1 cellular context compared by ENCODE assay signal in genomic region chr2:74653985-74654882, GRCh38.
TF ChIP-seq lines count a peak whose summit lies in the region.

Gene SEMA4F, plus strand, starts transcription at chr2:74654247. Its CDS starts 130 bp downstream, at chr2:74654377.

TF ChIP-seq in HepG2, 621 proteins besides CTCF, POLR2A, EP300 and RAD21 (continued from another document):
- no peak for TF ChIP-seq ZBTB40 (IDR thresholded peaks at IDR 0.05)
- peak; percentile 36; the same call in 1 of the 2 replicates for TF ChIP-seq ZBTB40 (CRISPR knock-in tag; IDR thresholded peaks at IDR 0.05)
- TF ChIP-seq SAFB2 (CRISPR knock-in tag; IDR thresholded peaks at IDR 0.05; ENCODE audit: borderline replicate concordance, low read depth), result 0 out of 2 replicates have a peak, but pooled peaks have one; percentile 75
- no peak for TF ChIP-seq HNF1A (IDR thresholded peaks at IDR 0.05; ENCODE audit: low read depth)
- peak; percentile 18; the same call in 1 of the 2 replicates for TF ChIP-seq HNF1A (CRISPR knock-in tag; IDR thresholded peaks at IDR 0.05; ENCODE audit: borderline replicate concordance)
- TF ChIP-seq ELF1 (CRISPR knock-in tag; IDR thresholded peaks at IDR 0.05), result peak; percentile 27; the same call in 1 of the 2 replicates
- TF ChIP-seq REXO4 (CRISPR knock-in tag; IDR thresholded peaks at IDR 0.05; ENCODE audit: borderline replicate concordance), result peak; percentile 38; the same call in 1 of the 2 replicates
- peak; percentile 84 for TF ChIP-seq GATA4 (IDR thresholded peaks at IDR 0.05; ENCODE audit: borderline replicate concordance, low read depth)
- TF ChIP-seq MEF2D (CRISPR knock-in tag; IDR thresholded peaks at IDR 0.05), result 0 out of 2 replicates have a peak, but pooled peaks have one; percentile 29
- TF ChIP-seq AGO2 (optimal IDR thresholded peaks at IDR 0.05; ENCODE audit: low read depth, low read length), result peak; percentile 41
- peak; percentile 75; the same call in 1 of the 2 replicates for TF ChIP-seq ZNF770 (CRISPR knock-in tag; IDR thresholded peaks at IDR 0.05)
- peak; percentile 63 for TF ChIP-seq RBM39 (IDR thresholded peaks at IDR 0.05; ENCODE audit: low read depth, low read length, poor library complexity, severe bottlenecking)
- no peak for TF ChIP-seq FOSL2 (CRISPR knock-in tag; IDR thresholded peaks at IDR 0.05)
- TF ChIP-seq SOX5 (CRISPR knock-in tag; IDR thresholded peaks at IDR 0.05; ENCODE audit: borderline replicate concordance), result 0 out of 2 replicates have a peak, but pooled peaks have one; percentile 7
- 0 out of 2 replicates have a peak, but pooled peaks have one; percentile 13 for TF ChIP-seq ZNF256 (CRISPR knock-in tag; conservative IDR thresholded peaks at IDR 0.05)
- peak; percentile 30; the same call in 1 of the 2 replicates for TF ChIP-seq ZBTB26 (CRISPR knock-in tag; IDR thresholded peaks at IDR 0.05; ENCODE audit: borderline replicate concordance)
- 0 out of 2 replicates have a peak, but pooled peaks have one; percentile 17 for TF ChIP-seq RCOR2 (CRISPR knock-in tag; IDR thresholded peaks at IDR 0.05)
- peak; percentile 66; the same call in 1 of the 2 replicates for TF ChIP-seq ZNF772 (CRISPR knock-in tag; IDR thresholded peaks at IDR 0.05)
- TF ChIP-seq PHF21A (CRISPR knock-in tag; IDR thresholded peaks at IDR 0.05), result peak; percentile 29; the same call in 1 of the 2 replicates
- peak; percentile 24; the same call in 1 of the 2 replicates for TF ChIP-seq ZBTB39 (CRISPR knock-in tag; IDR thresholded peaks at IDR 0.05)
- peak; percentile 58; the same call in 1 of the 2 replicates for TF ChIP-seq HOMEZ (CRISPR knock-in tag; IDR thresholded peaks at IDR 0.05; ENCODE audit: low read depth)
- TF ChIP-seq ZSCAN30 (CRISPR knock-in tag; IDR thresholded peaks at IDR 0.05), result no peak
